ENCODE assay signal across 9 cellular contexts in genomic region chr5:143245929-143246561, GRCh38.
DNase-seq lines count a peak whose midpoint lies in the region.
"Had no signal": no experiment of that assay in that cellular context is flagged by ENCODE, and none has a peak within 500 bp of the region (broad histone marks: within the 10 kb centered on the region; RNA-seq: fewer than 3 reads in every experiment).

No MANE protein-coding gene starts in this region.

- no peak overlapping the region for H3K9ac ChIP-seq in skeletal muscle satellite cell (ENCODE audit: low read depth, low read length)

- H3K4me3 ChIP-seq in skeletal muscle satellite cell (ENCODE audit: low read length): no peak overlapping the region
- H3K4me3 ChIP-seq in effector memory CD4-positive, alpha-beta T cell (ENCODE audit: insufficient read depth, low read depth, low read length, poor library complexity, severe bottlenecking): no peak overlapping the region

- H3K4me2 ChIP-seq in skeletal muscle satellite cell (ENCODE audit: low read length): peak overlapping the region; percentile 45

- H3K36me3 ChIP-seq in skeletal muscle satellite cell (ENCODE audit: insufficient read depth, low read length): no peaks in the 10 kb centered on the region
- no peaks in the 10 kb centered on the region for H3K36me3 ChIP-seq in effector memory CD4-positive, alpha-beta T cell (ENCODE audit: control insufficient read depth, insufficient read depth, low read length)

- DNase-seq in HCEC 1CT (peak; percentile 96), NCI-H82 (lab: John Stamatoyannopoulos, UW) (peak; percentile 56), epithelial cell of prostate (ENCODE audit: low read depth, low spot score) (peak; percentile 75), DMS114 treated with DMSO at 0.1 percent for 48 hours (lab: John Stamatoyannopoulos, UW; ENCODE audit: unreplicated experiment) (no peak), iPS-NIHi7 (ENCODE audit: extremely low spot score) (no peak), NCI-H1048 (lab: John Stamatoyannopoulos, UW) (no peak)
- no peak for DNase-seq in effector memory CD4-positive, alpha-beta T cell
- DNase-seq: head of caudate nucleus had no signal

- H3K4me1 ChIP-seq in skeletal muscle satellite cell (ENCODE audit: control insufficient read depth, insufficient read depth, low read length): peaks cover 66% of the 10 kb centered on the region
- no peaks in the 10 kb centered on the region for H3K4me1 ChIP-seq in effector memory CD4-positive, alpha-beta T cell (ENCODE audit: control insufficient read depth, insufficient read depth, low read length, poor library complexity, severe bottlenecking)

- no peaks in the 10 kb centered on the region for H3K9me3 ChIP-seq in skeletal muscle satellite cell (replicated peaks; ENCODE audit: low read length)
- no peaks in the 10 kb centered on the region for H3K9me3 ChIP-seq in effector memory CD4-positive, alpha-beta T cell (ENCODE audit: control insufficient read depth, low read length)

- peak overlapping the region; percentile 98 for H3K27ac ChIP-seq in epithelial cell of prostate
- no peak overlapping the region for H3K27ac ChIP-seq in effector memory CD4-positive, alpha-beta T cell (ENCODE audit: insufficient read depth, low read length, poor library complexity, severe bottlenecking)

- H3K27me3 ChIP-seq in skeletal muscle satellite cell (ENCODE audit: control insufficient read depth, insufficient read depth, low read length): no peaks in the 10 kb centered on the region
- no peaks in the 10 kb centered on the region for H3K27me3 ChIP-seq in effector memory CD4-positive, alpha-beta T cell (replicated peaks; ENCODE audit: control insufficient read depth, insufficient read depth, low read length, poor library complexity, severe bottlenecking)

Comparison
In these comparisons a context has a peak if more than half of its experiments do, and no peak if none do; other contexts are left out.
1. DNase-seq: peak in HCEC 1CT (single experiment), NCI-H82 (single experiment) and epithelial cell of prostate (single experiment); none in DMS114 treated with DMSO at 0.1 percent for 48 hours (single experiment), iPS-NIHi7 (single experiment), effector memory CD4-positive, alpha-beta T cell (0 of 3) and NCI-H1048 (single experiment).